Comparison of ENCODE assay signal across 24 cellular contexts in the genomic region with DNA sequence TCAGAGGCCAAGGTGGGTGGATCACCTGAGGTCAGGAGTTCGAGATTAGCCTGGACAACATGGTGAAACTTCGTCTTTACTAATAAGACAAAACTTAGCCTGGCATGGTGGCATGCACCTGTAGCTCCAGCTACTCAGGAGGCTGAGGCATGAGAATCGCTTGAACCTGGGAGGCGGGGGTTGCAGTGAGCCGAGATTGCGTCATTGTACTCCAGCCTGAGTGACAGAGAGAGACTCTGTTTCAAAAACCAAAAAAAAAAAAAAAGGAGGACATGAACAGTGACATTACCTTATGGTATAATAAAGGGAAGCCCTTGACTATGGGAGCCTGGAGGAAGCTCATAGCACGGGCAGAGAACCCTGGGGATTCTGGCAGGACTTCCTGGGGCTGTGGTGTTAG. TPM values are rescaled to one million over a fixed set of nuclear protein-coding genes. Genes with fewer than 3 reads are reported as not detected.
"Had no signal": no experiment of that assay in that cellular context is flagged by ENCODE, and none has a peak within 500 bp of the region (broad histone marks: within the 10 kb centered on the region; RNA-seq: fewer than 3 reads in every experiment).

No MANE protein-coding gene starts in this region.

- H3K4me2 ChIP-seq: hepatocyte had no signal

- H3K4me1 Mint-ChIP-seq: memory B cell had no signal

- H3K4me3 ChIP-seq: dorsolateral prefrontal cortex, esophagus muscularis mucosa, gastroesophageal sphincter, heart left ventricle, hepatocyte, lung, prostate gland, right atrium auricular region, sigmoid colon, testis, tibial artery had no signal

- H3K4me1 ChIP-seq: foreskin keratinocyte, prostate gland, right atrium auricular region had no signal

- DNase-seq: dorsolateral prefrontal cortex; effector memory CD4-positive, alpha-beta T cell; foreskin keratinocyte; heart left ventricle; kidney; natural killer cell; sigmoid colon; stimulated activated CD4-positive, alpha-beta T cell treated with anti-CD3 and anti-CD28 coated beads, Interleukin-4, amount 100 ng/mL, for 4 hours; stimulated activated naive CD8-positive, alpha-beta T cell treated with anti-CD3 and anti-CD28 coated beads, Interleukin-15, Interleukin-2, amounts not matched to agents 100 U/mL and 50 U/mL, for 24 hours; substantia nigra; testis; tibial artery had no signal

- H3K27me3 Mint-ChIP-seq: memory B cell had no signal

- H3K79me2 ChIP-seq: hepatocyte had no signal

- H3K36me3 Mint-ChIP-seq: memory B cell; natural killer cell; stimulated activated memory B cell treated with anti-CD40 and anti-IgM and Interleukin-4, amounts not matched to agents 10 μg/mL and 1 μg/mL and 100 μg/mL, for 72 hours; type B pancreatic cell had no signal

- H3K9me3 Mint-ChIP-seq: memory B cell; natural killer cell; stimulated activated memory B cell treated with anti-CD40 and anti-IgM and Interleukin-4, amounts not matched to agents 10 μg/mL and 1 μg/mL and 100 μg/mL, for 72 hours; type B pancreatic cell had no signal

- H3K4me3 Mint-ChIP-seq: memory B cell; natural killer cell; stimulated activated memory B cell treated with anti-CD40 and anti-IgM and Interleukin-4, amounts not matched to agents 10 μg/mL and 1 μg/mL and 100 μg/mL, for 72 hours; type B pancreatic cell had no signal

- H3K36me3 ChIP-seq: esophagus muscularis mucosa, gastroesophageal sphincter, heart left ventricle, neutrophil, prostate gland, right atrium auricular region, sigmoid colon, tibial artery had no signal

- H3K27me3 ChIP-seq: dorsolateral prefrontal cortex, heart left ventricle, hepatocyte, neutrophil, right atrium auricular region, testis had no signal

- H2AFZ ChIP-seq: hepatocyte had no signal

- ATAC-seq: foreskin keratinocyte; gastroesophageal sphincter; heart left ventricle; left lobe of liver; natural killer cell; stimulated activated memory B cell treated with anti-CD40 and anti-IgM and Interleukin-4, amounts not matched to agents 10 μg/mL and 1 μg/mL and 100 μg/mL, for 72 hours; stimulated activated naive CD8-positive, alpha-beta T cell treated with anti-CD3 and anti-CD28 coated beads, Interleukin-15, Interleukin-2, amounts not matched to agents 100 U/mL and 50 U/mL, for 24 hours had no signal

- H3K27ac Mint-ChIP-seq: memory B cell; natural killer cell; stimulated activated memory B cell treated with anti-CD40 and anti-IgM and Interleukin-4, amounts not matched to agents 10 μg/mL and 1 μg/mL and 100 μg/mL, for 72 hours; type B pancreatic cell had no signal

- H3K9me3 ChIP-seq: esophagus muscularis mucosa, gastroesophageal sphincter, neutrophil, prostate gland, right atrium auricular region, testis, tibial artery had no signal

- H3K27ac ChIP-seq: dorsolateral prefrontal cortex, esophagus muscularis mucosa, foreskin keratinocyte, gastroesophageal sphincter, heart left ventricle, hepatocyte, neutrophil, prostate gland, right atrium auricular region, sigmoid colon, testis, tibial artery had no signal

- FAIRE-seq: endothelial cell of umbilical vein, kidney had no signal

RNA-seq across cellular contexts. Expression of gene PLEKHB1, which starts 16.5 kb away (rescaled TPM):
- total RNA-seq: foreskin keratinocyte had no signal
